ENCODE assay signal across 1 cellular context in the genomic region with DNA sequence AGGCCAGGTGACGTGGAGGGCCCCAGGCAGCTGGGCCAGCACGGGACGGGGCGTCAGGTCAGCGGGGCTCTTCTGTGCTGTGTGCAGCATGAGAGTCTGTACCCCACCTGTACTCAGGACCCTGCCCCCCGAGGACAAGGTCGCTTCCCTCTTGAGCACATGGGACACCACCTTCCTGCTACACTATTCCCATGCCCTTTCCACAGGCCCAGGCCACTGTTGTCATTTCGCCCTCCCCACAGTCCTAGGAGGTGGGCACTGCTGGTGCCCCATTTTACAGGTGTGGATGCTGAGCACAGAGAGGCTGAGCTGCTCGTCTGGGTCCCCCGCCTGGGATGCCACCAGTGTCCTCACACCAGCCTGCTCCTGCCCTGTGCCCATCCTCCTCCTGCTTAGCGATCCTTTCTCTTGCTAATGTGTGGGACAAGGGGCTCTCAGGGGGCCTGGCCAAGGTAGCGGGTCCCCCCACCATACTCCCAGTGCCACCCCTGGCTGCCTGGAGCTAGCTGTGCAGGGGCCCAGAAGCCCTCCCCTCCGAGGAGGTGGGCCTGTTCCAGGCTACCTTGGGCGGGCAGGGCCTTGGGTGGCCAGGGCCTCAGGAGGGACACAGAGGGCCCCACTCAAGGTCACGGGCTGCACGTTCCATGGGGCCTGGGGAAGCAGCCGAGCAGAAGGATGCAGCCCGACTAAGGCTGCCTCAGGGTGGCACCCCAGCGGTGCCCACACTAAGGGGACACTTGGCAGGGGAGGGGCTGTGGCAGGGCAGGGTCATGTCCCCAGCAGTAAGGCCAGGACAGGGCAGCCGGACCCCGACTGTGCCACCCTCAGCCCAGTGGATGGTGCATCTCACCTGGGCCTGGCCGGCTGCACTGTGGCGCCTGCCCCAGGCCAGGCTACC.
A peak's percentile ranks its signal among the peaks of the same experiment; 100 is the strongest.
TF ChIP-seq lines count a peak whose summit lies in the region.

No MANE protein-coding gene starts in this region.

TF ChIP-seq in HepG2, 621 proteins besides CTCF, POLR2A, EP300 and RAD21 (continued from another document and continues in another):
- TF ChIP-seq, protein P1, sequence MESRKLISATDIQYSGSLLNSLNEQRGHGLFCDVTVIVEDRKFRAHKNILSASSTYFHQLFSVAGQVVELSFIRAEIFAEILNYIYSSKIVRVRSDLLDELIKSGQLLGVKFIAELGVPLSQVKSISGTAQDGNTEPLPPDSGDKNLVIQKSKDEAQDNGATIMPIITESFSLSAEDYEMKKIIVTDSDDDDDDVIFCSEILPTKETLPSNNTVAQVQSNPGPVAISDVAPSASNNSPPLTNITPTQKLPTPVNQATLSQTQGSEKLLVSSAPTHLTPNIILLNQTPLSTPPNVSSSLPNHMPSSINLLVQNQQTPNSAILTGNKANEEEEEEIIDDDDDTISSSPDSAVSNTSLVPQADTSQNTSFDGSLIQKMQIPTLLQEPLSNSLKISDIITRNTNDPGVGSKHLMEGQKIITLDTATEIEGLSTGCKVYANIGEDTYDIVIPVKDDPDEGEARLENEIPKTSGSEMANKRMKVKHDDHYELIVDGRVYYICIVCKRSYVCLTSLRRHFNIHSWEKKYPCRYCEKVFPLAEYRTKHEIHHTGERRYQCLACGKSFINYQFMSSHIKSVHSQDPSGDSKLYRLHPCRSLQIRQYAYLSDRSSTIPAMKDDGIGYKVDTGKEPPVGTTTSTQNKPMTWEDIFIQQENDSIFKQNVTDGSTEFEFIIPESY (CRISPR knock-in tag; IDR thresholded peaks at IDR 0.05): peak; percentile 50
- peak; percentile 60 for TF ChIP-seq IKZF4 (CRISPR knock-in tag; IDR thresholded peaks at IDR 0.05; ENCODE audit: borderline replicate concordance, low read depth, not compliant biosample characterization)
- no peak for TF ChIP-seq MEF2D (CRISPR knock-in tag; IDR thresholded peaks at IDR 0.05)
- TF ChIP-seq, protein P2, sequence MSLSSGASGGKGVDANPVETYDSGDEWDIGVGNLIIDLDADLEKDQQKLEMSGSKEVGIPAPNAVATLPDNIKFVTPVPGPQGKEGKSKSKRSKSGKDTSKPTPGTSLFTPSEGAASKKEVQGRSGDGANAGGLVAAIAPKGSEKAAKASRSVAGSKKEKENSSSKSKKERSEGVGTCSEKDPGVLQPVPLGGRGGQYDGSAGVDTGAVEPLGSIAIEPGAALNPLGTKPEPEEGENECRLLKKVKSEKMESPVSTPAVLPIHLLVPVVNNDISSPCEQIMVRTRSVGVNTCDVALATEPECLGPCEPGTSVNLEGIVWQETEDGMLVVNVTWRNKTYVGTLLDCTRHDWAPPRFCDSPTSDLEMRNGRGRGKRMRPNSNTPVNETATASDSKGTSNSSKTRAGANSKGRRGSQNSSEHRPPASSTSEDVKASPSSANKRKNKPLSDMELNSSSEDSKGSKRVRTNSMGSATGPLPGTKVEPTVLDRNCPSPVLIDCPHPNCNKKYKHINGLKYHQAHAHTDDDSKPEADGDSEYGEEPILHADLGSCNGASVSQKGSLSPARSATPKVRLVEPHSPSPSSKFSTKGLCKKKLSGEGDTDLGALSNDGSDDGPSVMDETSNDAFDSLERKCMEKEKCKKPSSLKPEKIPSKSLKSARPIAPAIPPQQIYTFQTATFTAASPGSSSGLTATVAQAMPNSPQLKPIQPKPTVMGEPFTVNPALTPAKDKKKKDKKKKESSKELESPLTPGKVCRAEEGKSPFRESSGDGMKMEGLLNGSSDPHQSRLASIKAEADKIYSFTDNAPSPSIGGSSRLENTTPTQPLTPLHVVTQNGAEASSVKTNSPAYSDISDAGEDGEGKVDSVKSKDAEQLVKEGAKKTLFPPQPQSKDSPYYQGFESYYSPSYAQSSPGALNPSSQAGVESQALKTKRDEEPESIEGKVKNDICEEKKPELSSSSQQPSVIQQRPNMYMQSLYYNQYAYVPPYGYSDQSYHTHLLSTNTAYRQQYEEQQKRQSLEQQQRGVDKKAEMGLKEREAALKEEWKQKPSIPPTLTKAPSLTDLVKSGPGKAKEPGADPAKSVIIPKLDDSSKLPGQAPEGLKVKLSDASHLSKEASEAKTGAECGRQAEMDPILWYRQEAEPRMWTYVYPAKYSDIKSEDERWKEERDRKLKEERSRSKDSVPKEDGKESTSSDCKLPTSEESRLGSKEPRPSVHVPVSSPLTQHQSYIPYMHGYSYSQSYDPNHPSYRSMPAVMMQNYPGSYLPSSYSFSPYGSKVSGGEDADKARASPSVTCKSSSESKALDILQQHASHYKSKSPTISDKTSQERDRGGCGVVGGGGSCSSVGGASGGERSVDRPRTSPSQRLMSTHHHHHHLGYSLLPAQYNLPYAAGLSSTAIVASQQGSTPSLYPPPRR (CRISPR knock-in tag; IDR thresholded peaks at IDR 0.05; ENCODE audit: borderline replicate concordance): 0 out of 2 replicates have a peak, but pooled peaks have one; percentile 21
- TF ChIP-seq ZNF792 (CRISPR knock-in tag; IDR thresholded peaks at IDR 0.05): no peak
- TF ChIP-seq, protein P3, sequence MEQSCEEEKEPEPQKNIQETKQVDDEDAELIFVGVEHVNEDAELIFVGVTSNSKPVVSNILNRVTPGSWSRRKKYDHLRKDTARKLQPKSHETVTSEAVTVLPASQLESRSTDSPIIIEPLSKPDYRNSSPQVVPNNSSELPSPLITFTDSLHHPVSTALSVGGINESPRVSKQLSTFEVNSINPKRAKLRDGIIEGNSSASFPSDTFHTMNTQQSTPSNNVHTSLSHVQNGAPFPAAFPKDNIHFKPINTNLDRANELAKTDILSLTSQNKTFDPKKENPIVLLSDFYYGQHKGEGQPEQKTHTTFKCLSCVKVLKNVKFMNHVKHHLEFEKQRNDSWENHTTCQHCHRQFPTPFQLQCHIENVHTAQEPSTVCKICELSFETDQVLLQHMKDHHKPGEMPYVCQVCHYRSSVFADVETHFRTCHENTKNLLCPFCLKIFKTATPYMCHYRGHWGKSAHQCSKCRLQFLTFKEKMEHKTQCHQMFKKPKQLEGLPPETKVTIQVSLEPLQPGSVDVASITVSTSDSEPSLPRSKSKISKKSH (CRISPR knock-in tag; IDR thresholded peaks at IDR 0.05; ENCODE audit: borderline replicate concordance): peak; percentile 24; the same call in 1 of the 2 replicates
- TF ChIP-seq ZBTB1 (CRISPR knock-in tag; IDR thresholded peaks at IDR 0.05; ENCODE audit: borderline replicate concordance): no peak
- TF ChIP-seq ZNF768 (CRISPR knock-in tag; IDR thresholded peaks at IDR 0.05): no peak; the same call in 1 of the 2 replicates
- no peak for TF ChIP-seq MED13 (CRISPR knock-in tag; IDR thresholded peaks at IDR 0.05)
- 0 out of 2 replicates have a peak, but pooled peaks have one; percentile 33 for TF ChIP-seq ZBTB7A (CRISPR knock-in tag; IDR thresholded peaks at IDR 0.05)
- TF ChIP-seq ZNF224 (CRISPR knock-in tag; IDR thresholded peaks at IDR 0.05): no peak
- TF ChIP-seq ZNF777 (CRISPR knock-in tag; IDR thresholded peaks at IDR 0.05): 0 out of 2 replicates have a peak, but pooled peaks have one; percentile 14
- no peak; the same call in 1 of the 2 replicates for TF ChIP-seq ZNF274 (CRISPR knock-in tag; IDR thresholded peaks at IDR 0.05)
- peak; percentile 62; the same call in 1 of the 2 replicates for TF ChIP-seq ZNF350 (CRISPR knock-in tag; IDR thresholded peaks at IDR 0.05; ENCODE audit: borderline replicate concordance, low read depth)
- TF ChIP-seq PHF8 (CRISPR knock-in tag; IDR thresholded peaks at IDR 0.05): no peak
- TF ChIP-seq ZFP90 (CRISPR knock-in tag; IDR thresholded peaks at IDR 0.05; ENCODE audit: borderline replicate concordance): 0 out of 2 replicates have a peak, but pooled peaks have one; percentile 29
- TF ChIP-seq, protein P4, sequence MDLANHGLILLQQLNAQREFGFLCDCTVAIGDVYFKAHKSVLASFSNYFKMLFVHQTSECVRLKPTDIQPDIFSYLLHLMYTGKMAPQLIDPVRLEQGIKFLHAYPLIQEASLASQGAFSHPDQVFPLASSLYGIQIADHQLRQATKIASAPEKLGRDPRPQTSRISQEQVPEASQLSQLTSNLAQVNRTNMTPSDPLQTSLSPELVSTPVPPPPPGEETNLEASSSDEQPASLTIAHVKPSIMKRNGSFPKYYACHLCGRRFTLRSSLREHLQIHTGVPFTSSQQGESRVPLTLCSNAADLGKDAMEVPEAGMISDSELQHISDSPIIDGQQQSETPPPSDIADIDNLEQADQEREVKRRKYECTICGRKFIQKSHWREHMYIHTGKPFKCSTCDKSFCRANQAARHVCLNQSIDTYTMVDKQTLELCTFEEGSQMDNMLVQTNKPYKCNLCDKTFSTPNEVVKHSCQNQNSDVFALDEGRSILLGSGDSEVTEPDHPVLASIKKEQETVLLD (CRISPR knock-in tag; IDR thresholded peaks at IDR 0.05; ENCODE audit: low read depth): peak; percentile 52; the same call in 1 of the 2 replicates
- TF ChIP-seq KLF11 (CRISPR knock-in tag; IDR thresholded peaks at IDR 0.05): no peak
- TF ChIP-seq ZNF296 (CRISPR knock-in tag; conservative IDR thresholded peaks at IDR 0.05): 0 out of 2 replicates have a peak, but pooled peaks have one; percentile 56
- TF ChIP-seq ZNF75D (CRISPR knock-in tag; IDR thresholded peaks at IDR 0.05; ENCODE audit: borderline replicate concordance): no peak
- 0 out of 2 replicates have a peak, but pooled peaks have one; percentile 31 for TF ChIP-seq SP2 (CRISPR knock-in tag; IDR thresholded peaks at IDR 0.05)
- TF ChIP-seq, protein P5, sequence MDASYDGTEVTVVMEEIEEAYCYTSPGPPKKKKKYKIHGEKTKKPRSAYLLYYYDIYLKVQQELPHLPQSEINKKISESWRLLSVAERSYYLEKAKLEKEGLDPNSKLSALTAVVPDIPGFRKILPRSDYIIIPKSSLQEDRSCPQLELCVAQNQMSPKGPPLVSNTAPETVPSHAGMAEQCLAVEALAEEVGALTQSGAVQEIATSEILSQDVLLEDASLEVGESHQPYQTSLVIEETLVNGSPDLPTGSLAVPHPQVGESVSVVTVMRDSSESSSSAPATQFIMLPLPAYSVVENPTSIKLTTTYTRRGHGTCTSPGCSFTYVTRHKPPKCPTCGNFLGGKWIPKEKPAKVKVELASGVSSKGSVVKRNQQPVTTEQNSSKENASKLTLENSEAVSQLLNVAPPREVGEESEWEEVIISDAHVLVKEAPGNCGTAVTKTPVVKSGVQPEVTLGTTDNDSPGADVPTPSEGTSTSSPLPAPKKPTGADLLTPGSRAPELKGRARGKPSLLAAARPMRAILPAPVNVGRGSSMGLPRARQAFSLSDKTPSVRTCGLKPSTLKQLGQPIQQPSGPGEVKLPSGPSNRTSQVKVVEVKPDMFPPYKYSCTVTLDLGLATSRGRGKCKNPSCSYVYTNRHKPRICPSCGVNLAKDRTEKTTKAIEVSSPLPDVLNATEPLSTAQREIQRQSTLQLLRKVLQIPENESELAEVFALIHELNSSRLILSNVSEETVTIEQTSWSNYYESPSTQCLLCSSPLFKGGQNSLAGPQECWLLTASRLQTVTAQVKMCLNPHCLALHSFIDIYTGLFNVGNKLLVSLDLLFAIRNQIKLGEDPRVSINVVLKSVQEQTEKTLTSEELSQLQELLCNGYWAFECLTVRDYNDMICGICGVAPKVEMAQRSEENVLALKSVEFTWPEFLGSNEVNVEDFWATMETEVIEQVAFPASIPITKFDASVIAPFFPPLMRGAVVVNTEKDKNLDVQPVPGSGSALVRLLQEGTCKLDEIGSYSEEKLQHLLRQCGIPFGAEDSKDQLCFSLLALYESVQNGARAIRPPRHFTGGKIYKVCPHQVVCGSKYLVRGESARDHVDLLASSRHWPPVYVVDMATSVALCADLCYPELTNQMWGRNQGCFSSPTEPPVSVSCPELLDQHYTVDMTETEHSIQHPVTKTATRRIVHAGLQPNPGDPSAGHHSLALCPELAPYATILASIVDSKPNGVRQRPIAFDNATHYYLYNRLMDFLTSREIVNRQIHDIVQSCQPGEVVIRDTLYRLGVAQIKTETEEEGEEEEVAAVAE (CRISPR knock-in tag; IDR thresholded peaks at IDR 0.05; ENCODE audit: borderline replicate concordance): 0 out of 2 replicates have a peak, but pooled peaks have one; percentile 31
- peak; percentile 13; the same call in 1 of the 2 replicates for TF ChIP-seq KMT2B (CRISPR knock-in tag; IDR thresholded peaks at IDR 0.05)
- TF ChIP-seq RBFOX2 (IDR thresholded peaks at IDR 0.05; ENCODE audit: low read depth, low read length): peak; percentile 53; the same call in 1 of the 2 replicates
- TF ChIP-seq ZNF235 (CRISPR knock-in tag; IDR thresholded peaks at IDR 0.05; ENCODE audit: borderline replicate concordance): peak; percentile 54; the same call in 1 of the 2 replicates
- TF ChIP-seq ZNF749 (CRISPR knock-in tag; IDR thresholded peaks at IDR 0.05; ENCODE audit: borderline replicate concordance): no peak
- peak; percentile 70; the same call in 1 of the 2 replicates for TF ChIP-seq HDAC1 (CRISPR knock-in tag; IDR thresholded peaks at IDR 0.05)
- peak; percentile 61 for TF ChIP-seq ZFY (CRISPR knock-in tag; IDR thresholded peaks at IDR 0.05)
- 0 out of 2 replicates have a peak, but pooled peaks have one; percentile 72 for TF ChIP-seq ZNF746 (CRISPR knock-in tag; IDR thresholded peaks at IDR 0.05)
- no peak for TF ChIP-seq ZFP1 (CRISPR knock-in tag; IDR thresholded peaks at IDR 0.05)
- TF ChIP-seq, protein P6, sequence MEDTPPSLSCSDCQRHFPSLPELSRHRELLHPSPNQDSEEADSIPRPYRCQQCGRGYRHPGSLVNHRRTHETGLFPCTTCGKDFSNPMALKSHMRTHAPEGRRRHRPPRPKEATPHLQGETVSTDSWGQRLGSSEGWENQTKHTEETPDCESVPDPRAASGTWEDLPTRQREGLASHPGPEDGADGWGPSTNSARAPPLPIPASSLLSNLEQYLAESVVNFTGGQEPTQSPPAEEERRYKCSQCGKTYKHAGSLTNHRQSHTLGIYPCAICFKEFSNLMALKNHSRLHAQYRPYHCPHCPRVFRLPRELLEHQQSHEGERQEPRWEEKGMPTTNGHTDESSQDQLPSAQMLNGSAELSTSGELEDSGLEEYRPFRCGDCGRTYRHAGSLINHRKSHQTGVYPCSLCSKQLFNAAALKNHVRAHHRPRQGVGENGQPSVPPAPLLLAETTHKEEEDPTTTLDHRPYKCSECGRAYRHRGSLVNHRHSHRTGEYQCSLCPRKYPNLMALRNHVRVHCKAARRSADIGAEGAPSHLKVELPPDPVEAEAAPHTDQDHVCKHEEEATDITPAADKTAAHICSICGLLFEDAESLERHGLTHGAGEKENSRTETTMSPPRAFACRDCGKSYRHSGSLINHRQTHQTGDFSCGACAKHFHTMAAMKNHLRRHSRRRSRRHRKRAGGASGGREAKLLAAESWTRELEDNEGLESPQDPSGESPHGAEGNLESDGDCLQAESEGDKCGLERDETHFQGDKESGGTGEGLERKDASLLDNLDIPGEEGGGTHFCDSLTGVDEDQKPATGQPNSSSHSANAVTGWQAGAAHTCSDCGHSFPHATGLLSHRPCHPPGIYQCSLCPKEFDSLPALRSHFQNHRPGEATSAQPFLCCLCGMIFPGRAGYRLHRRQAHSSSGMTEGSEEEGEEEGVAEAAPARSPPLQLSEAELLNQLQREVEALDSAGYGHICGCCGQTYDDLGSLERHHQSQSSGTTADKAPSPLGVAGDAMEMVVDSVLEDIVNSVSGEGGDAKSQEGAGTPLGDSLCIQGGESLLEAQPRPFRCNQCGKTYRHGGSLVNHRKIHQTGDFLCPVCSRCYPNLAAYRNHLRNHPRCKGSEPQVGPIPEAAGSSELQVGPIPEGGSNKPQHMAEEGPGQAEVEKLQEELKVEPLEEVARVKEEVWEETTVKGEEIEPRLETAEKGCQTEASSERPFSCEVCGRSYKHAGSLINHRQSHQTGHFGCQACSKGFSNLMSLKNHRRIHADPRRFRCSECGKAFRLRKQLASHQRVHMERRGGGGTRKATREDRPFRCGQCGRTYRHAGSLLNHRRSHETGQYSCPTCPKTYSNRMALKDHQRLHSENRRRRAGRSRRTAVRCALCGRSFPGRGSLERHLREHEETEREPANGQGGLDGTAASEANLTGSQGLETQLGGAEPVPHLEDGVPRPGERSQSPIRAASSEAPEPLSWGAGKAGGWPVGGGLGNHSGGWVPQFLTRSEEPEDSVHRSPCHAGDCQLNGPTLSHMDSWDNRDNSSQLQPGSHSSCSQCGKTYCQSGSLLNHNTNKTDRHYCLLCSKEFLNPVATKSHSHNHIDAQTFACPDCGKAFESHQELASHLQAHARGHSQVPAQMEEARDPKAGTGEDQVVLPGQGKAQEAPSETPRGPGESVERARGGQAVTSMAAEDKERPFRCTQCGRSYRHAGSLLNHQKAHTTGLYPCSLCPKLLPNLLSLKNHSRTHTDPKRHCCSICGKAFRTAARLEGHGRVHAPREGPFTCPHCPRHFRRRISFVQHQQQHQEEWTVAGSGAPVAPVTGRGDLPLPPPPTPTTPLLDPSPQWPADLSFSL (CRISPR knock-in tag; IDR thresholded peaks at IDR 0.05): no peak
- TF ChIP-seq ZC3H13 (CRISPR knock-in tag; IDR thresholded peaks at IDR 0.05): peak; percentile 52; the same call in 1 of the 2 replicates
